8 cellular contexts compared by ENCODE assay signal in genomic region chr7:134865001-134865845, GRCh38.
DNase-seq lines count a peak whose midpoint lies in the region; ATAC-seq and TF ChIP-seq lines count a peak whose summit lies in the region.

No MANE protein-coding gene starts in this region.

- no peak for TF ChIP-seq EP300 in gastroesophageal sphincter (IDR thresholded peaks at IDR 0.05)

- TF ChIP-seq POLR2A in gastroesophageal sphincter (IDR thresholded peaks at IDR 0.05), result no peak

- DNase-seq in ACHN, result peak; percentile 30
- peak; percentile 19 for DNase-seq in H7
- peak; percentile 13 to 41 for DNase-seq in activated CD4-positive, alpha-beta T cell treated with anti-CD3 and anti-CD28 coated beads, Interleukin-2, amount 50 U/mL, for 48 hours
- DNase-seq in stimulated activated CD4-positive, alpha-beta T cell treated with anti-CD3 and anti-CD28 coated beads, Interleukin-4, amount 100 ng/mL, for 24 hours, result peak; percentile 36
- no peak for DNase-seq in OCI-LY7 (ENCODE audit: low spot score)
- DNase-seq in NCI-H1694 (lab: John Stamatoyannopoulos, UW), result no peak
- DNase-seq in NCI-H1048 (lab: John Stamatoyannopoulos, UW), result no peak

- H3K4me2 ChIP-seq in OCI-LY7 (ENCODE audit: low read length), result no peak overlapping the region

- 4 to 11% methylated on average over 7 to 9 of the region's 9 CpGs for WGBS in gastroesophageal sphincter (ENCODE audit: low coverage in 1 of 2), 2 donors

- no peaks in the 10 kb centered on the region for H4K20me1 ChIP-seq in OCI-LY7 (ENCODE audit: insufficient read depth, low read length)

- H3K27ac ChIP-seq in gastroesophageal sphincter (peak overlapping the region; percentile 72 to 85 (median 81)), OCI-LY7 (ENCODE audit: low read depth, low read length, poor library complexity, severe bottlenecking) (no peak overlapping the region)

- ATAC-seq in gastroesophageal sphincter, result peak; percentile 49

- CTCF ChIA-PET in OCI-LY7 (lab: Charles Lee; ENCODE audit: unreplicated experiment), result no interaction called here

- H3K36me3 ChIP-seq in H7 (replicated peaks; ENCODE audit: control insufficient read depth, insufficient read depth, low read length) (no peaks in the 10 kb centered on the region; the same call in 1 of the 2 replicates), gastroesophageal sphincter (peaks cover 0 to 24% of the 10 kb centered on the region in 2 donors), OCI-LY7 (ENCODE audit: insufficient read depth, low read length) (no peaks in the 10 kb centered on the region)

- H3K27me3 ChIP-seq in H7 (ENCODE audit: control insufficient read depth, insufficient read depth, low read length) (no peaks in the 10 kb centered on the region), gastroesophageal sphincter (no peaks in the 10 kb centered on the region)

- POLR2A ChIA-PET in OCI-LY7 (lab: Charles Lee), result interaction anchor here (0.6 kb wide), 1 partner anchor 169 kb away, joined by 7 read pairs; no protein-coding TSS in a partner anchor

- H2AFZ ChIP-seq in OCI-LY7 (ENCODE audit: low read length), result no peak overlapping the region

- H3K79me2 ChIP-seq in OCI-LY7 (ENCODE audit: insufficient read depth, low read depth, low read length), result no peaks in the 10 kb centered on the region

- H3K4me1 ChIP-seq in gastroesophageal sphincter (peaks cover 23 to 98% (median 27%) of the 10 kb centered on the region in 3 donors), OCI-LY7 (ENCODE audit: insufficient read depth, low read length, poor library complexity, severe bottlenecking) (no peaks in the 10 kb centered on the region)

- H3K4me3 ChIP-seq in H7 (ENCODE audit: insufficient read depth, low read depth, low read length) (no peak overlapping the region), gastroesophageal sphincter (peak overlapping the region; percentile 4 to 35), OCI-LY7 (ENCODE audit: low read depth, low read length, poor library complexity, severe bottlenecking) (no peak overlapping the region)

- intact Hi-C loops in OCI-LY7 (cut with micrococcal nuclease; ENCODE audit: unreplicated experiment), result no loop called here

- TF ChIP-seq CTCF in gastroesophageal sphincter (IDR thresholded peaks at IDR 0.05) (no peak), OCI-LY7 (conservative IDR thresholded peaks at IDR 0.05; ENCODE audit: low read length) (no peak)

- H3K9me2 ChIP-seq in OCI-LY7 (ENCODE audit: insufficient read depth, low read length), result no peaks in the 10 kb centered on the region

- no peaks in the 10 kb centered on the region for H3K9me3 ChIP-seq in gastroesophageal sphincter
- H3K9me3 ChIP-seq in OCI-LY7 (ENCODE audit: low read length), result no peaks in the 10 kb centered on the region

- in situ Hi-C loops in ACHN (cut with HindIII; ENCODE audit: low pct_ligation_motif_present, low pct_unique_long_range_greater_than_20kb, low sequenced_read_pairs), result no loop called here

- BruUV-seq in OCI-LY7 (replicated peaks; lab: Mats Ljungman, UMichigan), result no TSS peak

Comparison
In these comparisons a context has a peak if more than half of its experiments do, and no peak if none do; other contexts are left out.
1. DNase-seq: peak in ACHN (single experiment), H7 (single experiment), activated CD4-positive, alpha-beta T cell treated with anti-CD3 and anti-CD28 coated beads, Interleukin-2, amount 50 U/mL, for 48 hours (2 of 2) and stimulated activated CD4-positive, alpha-beta T cell treated with anti-CD3 and anti-CD28 coated beads, Interleukin-4, amount 100 ng/mL, for 24 hours (single experiment); none in OCI-LY7 (single experiment), NCI-H1694 (single experiment) and NCI-H1048 (single experiment).
2. H3K4me3 ChIP-seq: peak in gastroesophageal sphincter (2 of 2); none in H7 (single experiment) and OCI-LY7 (single experiment).